13 cellular contexts compared by ENCODE assay signal in the genomic region with DNA sequence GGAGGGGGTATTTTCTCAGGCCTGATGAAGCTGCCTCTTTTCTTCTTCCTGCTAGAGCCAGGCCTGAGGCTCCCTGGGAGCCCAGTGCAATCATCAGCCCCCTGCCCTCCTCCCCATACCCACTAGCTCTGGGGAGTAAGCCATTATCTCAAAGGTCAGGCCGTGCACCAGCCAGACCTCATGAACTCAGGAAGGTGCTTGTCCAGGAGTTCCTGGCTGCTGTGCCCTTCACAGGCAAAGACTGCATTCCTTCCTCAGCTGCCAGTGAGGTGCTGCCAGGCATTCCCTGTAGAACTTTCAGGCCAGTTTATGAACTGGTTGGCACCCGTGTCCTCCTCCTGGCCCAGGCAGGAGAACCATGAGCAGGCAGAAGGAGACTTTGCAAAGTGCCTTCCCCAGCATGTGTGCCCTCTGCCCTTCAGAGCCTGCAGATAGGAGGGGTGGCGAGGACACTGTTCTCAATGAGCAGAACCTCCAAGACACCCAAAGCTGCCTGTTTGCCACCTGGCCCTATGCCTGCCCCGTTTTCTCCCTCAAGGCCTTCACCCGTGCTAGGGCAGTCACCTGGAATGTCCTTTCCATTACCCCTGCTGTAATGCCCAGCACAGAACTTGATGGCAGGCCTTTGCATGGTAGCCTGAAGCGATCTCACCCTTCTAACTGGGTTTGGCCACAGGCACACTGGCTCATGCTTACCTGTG. TPM values are rescaled to one million over a fixed set of nuclear protein-coding genes. Genes with fewer than 3 reads are reported as not detected.
DNase-seq lines count a peak whose midpoint lies in the region; ATAC-seq and TF ChIP-seq lines count a peak whose summit lies in the region.
"Had no signal": no experiment of that assay in that cellular context is flagged by ENCODE, and none has a peak within 500 bp of the region (broad histone marks: within the 10 kb centered on the region; RNA-seq: fewer than 3 reads in every experiment).

No MANE protein-coding gene starts in this region.

- H3K36me3 ChIP-seq in esophagus muscularis mucosa, result peaks cover 8 to 38% (median 24%) of the 10 kb centered on the region in 4 donors
- H3K36me3 ChIP-seq in vagina, result no peaks in the 10 kb centered on the region

- intact Hi-C loops in Right ventricle myocardium superior (cut with DNase I) (no loop called here), Right ventricle myocardium inferior (cut with DNase I) (no loop called here), esophagus muscularis mucosa (cut with DNase I) (no loop called here), vagina (cut with DNase I) (loop anchor here (5.0 kb wide), 1 partner anchor 400 kb away; no protein-coding TSS in a partner anchor)

- peaks cover 28% of the 10 kb centered on the region for H3K4me1 Mint-ChIP-seq in neural crest cell
- peaks cover 49% of the 10 kb centered on the region for H3K4me1 Mint-ChIP-seq in stimulated activated memory B cell treated with anti-CD40 and anti-IgM and Interleukin-4, amounts not matched to agents 10 μg/mL and 1 μg/mL and 100 μg/mL, for 72 hours

- peaks cover 3 to 76% (median 10%) of the 10 kb centered on the region in 4 donors for H3K27me3 ChIP-seq in esophagus muscularis mucosa
- no peaks in the 10 kb centered on the region for H3K27me3 ChIP-seq in vagina

- no peak for TF ChIP-seq CTCF in esophagus muscularis mucosa (IDR thresholded peaks at IDR 0.05)
- no peak for TF ChIP-seq CTCF in neural crest cell (conservative IDR thresholded peaks at IDR 0.05)
- TF ChIP-seq CTCF in vagina (IDR thresholded peaks at IDR 0.05), result no peak

- no peaks in the 10 kb centered on the region for H3K9me3 Mint-ChIP-seq in neural crest cell
- no peaks in the 10 kb centered on the region for H3K9me3 Mint-ChIP-seq in stimulated activated memory B cell treated with anti-CD40 and anti-IgM and Interleukin-4, amounts not matched to agents 10 μg/mL and 1 μg/mL and 100 μg/mL, for 72 hours

- WGBS in esophagus muscularis mucosa, result 71% methylated on average over 4 of the region's 6 CpGs

- no peak for TF ChIP-seq POLR2A in esophagus muscularis mucosa (IDR thresholded peaks at IDR 0.05; ENCODE audit: low read depth)
- TF ChIP-seq POLR2A in vagina (IDR thresholded peaks at IDR 0.05), result no peak

- peak overlapping the region in 1 of 4 donors; percentile 4 for H3K4me3 ChIP-seq in esophagus muscularis mucosa
- peak overlapping the region in 1 of 2 donors; percentile 11 for H3K4me3 ChIP-seq in vagina

- peak overlapping the region; percentile 56 for H3K4me3 Mint-ChIP-seq in neural crest cell
- H3K4me3 Mint-ChIP-seq in stimulated activated memory B cell treated with anti-CD40 and anti-IgM and Interleukin-4, amounts not matched to agents 10 μg/mL and 1 μg/mL and 100 μg/mL, for 72 hours, result no peak overlapping the region

- no peaks in the 10 kb centered on the region for H3K9me3 ChIP-seq in esophagus muscularis mucosa
- no peaks in the 10 kb centered on the region for H3K9me3 ChIP-seq in vagina

- H3K36me3 Mint-ChIP-seq in neural crest cell (ENCODE audit: low read depth), result peaks cover 13% of the 10 kb centered on the region
- H3K36me3 Mint-ChIP-seq in stimulated activated memory B cell treated with anti-CD40 and anti-IgM and Interleukin-4, amounts not matched to agents 10 μg/mL and 1 μg/mL and 100 μg/mL, for 72 hours, result no peaks in the 10 kb centered on the region
- H3K36me3 Mint-ChIP-seq: naive thymus-derived CD4-positive, alpha-beta T cell had no signal

- H3K4me1 ChIP-seq in esophagus muscularis mucosa (peaks cover 37 to 96% (median 93%) of the 10 kb centered on the region in 4 donors), vagina (peaks cover 65% of the 10 kb centered on the region)

- no peak for TF ChIP-seq EP300 in esophagus muscularis mucosa (IDR thresholded peaks at IDR 0.05)

- DNase-seq in Right ventricle myocardium superior (peak; percentile 36), Right ventricle myocardium inferior (ENCODE audit: missing footprints) (no peak), esophagus muscularis mucosa (ENCODE audit: extremely low spot score) (no peak), neural crest cell (ENCODE audit: low read depth, low spot score) (no peak), vagina (ENCODE audit: extremely low spot score in 2 of 2) (no peak), dermis blood vessel endothelial cell (no peak), GM19238 (ENCODE audit: insufficient read length, low spot score) (no peak)
- DNase-seq: activated CD4-positive, alpha-beta T cell treated with anti-CD3 and anti-CD28 coated beads for 4 hours; activated gamma-delta T cell; central memory CD4-positive, alpha-beta T cell; NCI-H2107 had no signal

- ATAC-seq in Right ventricle myocardium superior (ENCODE audit: poor library complexity) (no peak), Right ventricle myocardium inferior (no peak)
- no peak for ATAC-seq in stimulated activated memory B cell treated with anti-CD40 and anti-IgM and Interleukin-4, amounts not matched to agents 10 μg/mL and 1 μg/mL and 100 μg/mL, for 72 hours
- ATAC-seq: naive thymus-derived CD4-positive, alpha-beta T cell had no signal

- H3K27ac Mint-ChIP-seq in neural crest cell (ENCODE audit: unreplicated experiment), result no peak overlapping the region
- H3K27ac Mint-ChIP-seq in stimulated activated memory B cell treated with anti-CD40 and anti-IgM and Interleukin-4, amounts not matched to agents 10 μg/mL and 1 μg/mL and 100 μg/mL, for 72 hours, result no peak overlapping the region

- peaks cover 82% of the 10 kb centered on the region for H3K27me3 Mint-ChIP-seq in neural crest cell (ENCODE audit: low read depth)
- H3K27me3 Mint-ChIP-seq in stimulated activated memory B cell treated with anti-CD40 and anti-IgM and Interleukin-4, amounts not matched to agents 10 μg/mL and 1 μg/mL and 100 μg/mL, for 72 hours, result peaks cover 75% of the 10 kb centered on the region

- H3K27ac ChIP-seq in esophagus muscularis mucosa (replicated peaks in 1 of 4) (peak overlapping the region; percentile 91 to 93 (median 92)), vagina (peak overlapping the region; percentile 79)

RNA-seq across cellular contexts. Expression of gene TBX2, which starts 7.7 kb away (rescaled TPM):
- total RNA-seq in Right ventricle myocardium superior, result 13.1 TPM
- total RNA-seq in Right ventricle myocardium inferior, result 12.1 TPM
- 10 to 100 TPM; 17.9 to 42.6 (median 31.3) TPM for total RNA-seq in esophagus muscularis mucosa
- total RNA-seq in neural crest cell, result 16.1 and 18.7 TPM in 2 replicates
- 9.8 TPM for total RNA-seq in vagina
- 0.09 and 0.34 TPM in 2 replicates for total RNA-seq in dermis blood vessel endothelial cell
- total RNA-seq: naive thymus-derived CD4-positive, alpha-beta T cell had no signal

RNA-seq across cellular contexts. Expression of gene TBX4, which starts 44.9 kb away (rescaled TPM):
- total RNA-seq in Right ventricle myocardium superior (not detected), Right ventricle myocardium inferior (not detected), esophagus muscularis mucosa (not detected), neural crest cell (not detected in 2 replicates), vagina (not detected), dermis blood vessel endothelial cell (not detected in 2 replicates)
- total RNA-seq: naive thymus-derived CD4-positive, alpha-beta T cell had no signal
